8 cellular contexts compared by ENCODE assay signal in genomic region chr17:7214300-7215135, GRCh38. TPM values are rescaled to one million over a fixed set of nuclear protein-coding genes. Genes with fewer than 3 reads are reported as not detected.
DNase-seq lines count a peak whose midpoint lies in the region; ATAC-seq and TF ChIP-seq lines count a peak whose summit lies in the region.

No MANE protein-coding gene starts in this region.

- peak; percentile 64 for TF ChIP-seq CTCF in SK-N-SH (IDR thresholded peaks at IDR 0.05)
- peak; percentile 66 for TF ChIP-seq CTCF in osteoblast (IDR thresholded peaks at IDR 0.05; ENCODE audit: extremely low read depth, low read depth, low read length)
- TF ChIP-seq CTCF in testis (IDR thresholded peaks at IDR 0.05) = peak; percentile 10 to 42 (median 13)

- no peaks in the 10 kb centered on the region for H3K27me3 Mint-ChIP-seq in activated naive CD4-positive, alpha-beta T cell treated with anti-CD3 and anti-CD28 coated beads, Interleukin-2, amount 50 U/mL, for 24 hours

- intact Hi-C loops in testis (cut with DNase I; ENCODE audit: low total_unique reads) = no loop called here

- peak overlapping the region; percentile 99 for H3K27ac Mint-ChIP-seq in activated naive CD4-positive, alpha-beta T cell treated with anti-CD3 and anti-CD28 coated beads, Interleukin-2, amount 50 U/mL, for 24 hours

- H3K36me3 ChIP-seq in SK-N-SH (replicated peaks in 1 of 2; ENCODE audit: control insufficient read depth in 1 of 2, insufficient read depth in 2 of 2, low read length in 1 of 2) = no peaks in the 10 kb centered on the region
- H3K36me3 ChIP-seq in osteoblast (ENCODE audit: insufficient read depth, low read length) = no peaks in the 10 kb centered on the region
- no peaks in the 10 kb centered on the region for H3K36me3 ChIP-seq in testis (ENCODE audit: low read depth, missing control alignments)

- peak; percentile 84 for ATAC-seq in HG02623 (IDR thresholded peaks at IDR 0.05; ENCODE audit: unreplicated experiment)

- peak overlapping the region; percentile 58; the same call in 1 of the 2 replicates for H3K9ac ChIP-seq in SK-N-SH

- H3K27ac ChIP-seq in SK-N-SH (ENCODE audit: low read depth in 2 of 2, low read length in 1 of 2) = peak overlapping the region; percentile 88 to 96
- peak overlapping the region; percentile 58 for H3K27ac ChIP-seq in osteoblast (ENCODE audit: low read depth, low read length)
- H3K27ac ChIP-seq in testis = peak overlapping the region; percentile 51 to 53

- no peaks in the 10 kb centered on the region for H3K36me3 Mint-ChIP-seq in activated naive CD4-positive, alpha-beta T cell treated with anti-CD3 and anti-CD28 coated beads, Interleukin-2, amount 50 U/mL, for 24 hours

- peaks cover 72% of the 10 kb centered on the region for H3K4me1 Mint-ChIP-seq in activated naive CD4-positive, alpha-beta T cell treated with anti-CD3 and anti-CD28 coated beads, Interleukin-2, amount 50 U/mL, for 24 hours

- peaks cover 26 to 54% of the 10 kb centered on the region in 2 experiments; a peak in 3 of 4 replicates for H3K4me1 ChIP-seq in SK-N-SH (ENCODE audit: control insufficient read depth in 1 of 2, insufficient read depth in 2 of 2, low read depth in 1 of 2, low read length in 1 of 2)
- peaks cover 43% of the 10 kb centered on the region for H3K4me1 ChIP-seq in osteoblast (ENCODE audit: insufficient read depth, low read length)
- H3K4me1 ChIP-seq in testis = peaks cover 29% of the 10 kb centered on the region

- peak overlapping the region; percentile 91 for H3K4me3 Mint-ChIP-seq in activated naive CD4-positive, alpha-beta T cell treated with anti-CD3 and anti-CD28 coated beads, Interleukin-2, amount 50 U/mL, for 24 hours

- TF ChIP-seq POLR2A in testis (IDR thresholded peaks at IDR 0.05) = no peak

- H3K27me3 ChIP-seq in SK-N-SH (ENCODE audit: insufficient read depth) (no peaks in the 10 kb centered on the region), osteoblast (ENCODE audit: insufficient read depth, low read length) (no peaks in the 10 kb centered on the region), testis (no peaks in the 10 kb centered on the region)

- H3K4me3 ChIP-seq in GM08714 (ENCODE audit: low read length) (peak overlapping the region; percentile 50; the same call in 1 of the 2 replicates), SK-N-SH (ENCODE audit: low read depth in 2 of 2, low read length in 1 of 2) (peak overlapping the region; percentile 56 to 64), osteoblast (ENCODE audit: insufficient read depth, low read length) (peak overlapping the region; percentile 77), testis (peak overlapping the region; percentile 29 to 64)

- H3K4me2 ChIP-seq in SK-N-SH = peak overlapping the region; percentile 97
- H3K4me2 ChIP-seq in osteoblast (ENCODE audit: insufficient read depth, low read length) = peak overlapping the region; percentile 83

- H3K9me2 ChIP-seq in SK-N-SH = no peaks in the 10 kb centered on the region

- H3K9me3 ChIP-seq in SK-N-SH (no peaks in the 10 kb centered on the region), osteoblast (ENCODE audit: low read depth, low read length) (no peaks in the 10 kb centered on the region), testis (no peaks in the 10 kb centered on the region)

- WGBS in SK-N-SH (ENCODE audit: low lambda C conversion rate) = under 1% methylated on average over 44 of the region's 45 CpGs
- WGBS in testis, 2 donors = 0 to 1% methylated on average over 35 to 45 of the region's 45 CpGs

- peak; percentile 24; the same call in 1 of the 2 replicates for TF ChIP-seq RAD21 in SK-N-SH (IDR thresholded peaks at IDR 0.05; ENCODE audit: low read length)

- H3F3A ChIP-seq in SK-N-SH (replicated peaks; ENCODE audit: insufficient read depth) = peaks cover 40% of the 10 kb centered on the region

- CTCF ChIA-PET in SK-N-SH (lab: Yijun Ruan, JAX) = interaction anchor here (0.5 to 3.7 kb wide), 24 partner anchors 9 to 170 kb away, joined by 3 to 37 read pairs (median 4); partner anchors contain the start of genes CTDNEP1, DVL2, GABARAP and SLC16A11

- POLR2A ChIA-PET in SK-N-SH (lab: Yijun Ruan, JAX) = interaction anchor here (0.9 to 1.7 kb wide), 6 partner anchors 10 to 202 kb away, joined by 3 to 6 read pairs (median 4); partner anchors contain the start of genes DVL2, GABARAP, PHF23 and RNASEK

- DNase-seq in NCI-H1092 treated with DMSO at 0.1 percent for 48 hours (lab: John Stamatoyannopoulos, UW) (peak; percentile 93), SK-N-SH (peak; percentile 91), glomerular visceral epithelial cell (ENCODE audit: extremely low spot score) (peak; percentile 98), osteoblast (ENCODE audit: insufficient read length, low spot score, missing footprints) (peak; percentile 100), testis (peak; percentile 96)

- no peak; a peak in 1 of 4 replicates for TF ChIP-seq EP300 in SK-N-SH (IDR thresholded peaks at IDR 0.05; ENCODE audit: borderline replicate concordance in 1 of 2, low read depth in 1 of 2, low read length in 1 of 2)

- H2AFZ ChIP-seq in SK-N-SH (ENCODE audit: low read depth) (no peak overlapping the region), osteoblast (ENCODE audit: low read length) (no peak overlapping the region)

- H3K9me3 Mint-ChIP-seq in activated naive CD4-positive, alpha-beta T cell treated with anti-CD3 and anti-CD28 coated beads, Interleukin-2, amount 50 U/mL, for 24 hours = no peaks in the 10 kb centered on the region

- H3K79me2 ChIP-seq in SK-N-SH (ENCODE audit: insufficient read depth) (peaks cover 57% of the 10 kb centered on the region), osteoblast (ENCODE audit: insufficient read depth, low read length) (peaks cover 65% of the 10 kb centered on the region)

- H4K20me1 ChIP-seq in SK-N-SH (ENCODE audit: insufficient read depth) = peaks cover 34% of the 10 kb centered on the region
- H4K20me1 ChIP-seq in osteoblast (ENCODE audit: insufficient read depth, low read length) = peaks cover 52% of the 10 kb centered on the region

TF ChIP-seq in SK-N-SH, 30 proteins besides CTCF, POLR2A, EP300 and RAD21 (continues in another document):
- no peak for TF ChIP-seq JUND (IDR thresholded peaks at IDR 0.05)
- TF ChIP-seq PBX3 (IDR thresholded peaks at IDR 0.05) = peak; percentile 53
- TF ChIP-seq SIN3A (IDR thresholded peaks at IDR 0.05; ENCODE audit: borderline replicate concordance, low read depth, low read length) = peak; percentile 10; the same call in 1 of the 2 replicates
- 0 out of 2 replicates have a peak, but pooled peaks have one; percentile 15 for TF ChIP-seq ELF1 (IDR thresholded peaks at IDR 0.05)
- TF ChIP-seq FOXM1 (IDR thresholded peaks at IDR 0.05; ENCODE audit: low read depth) = no peak
- no peak for TF ChIP-seq MEF2A (IDR thresholded peaks at IDR 0.05; ENCODE audit: borderline replicate concordance, low read depth)
- peak; percentile 61 for TF ChIP-seq CHD2 (IDR thresholded peaks at IDR 0.05; ENCODE audit: low read length, partially characterized antibody)
- peak; percentile 62 for TF ChIP-seq MXI1 (IDR thresholded peaks at IDR 0.05; ENCODE audit: low read depth, low read length)
- TF ChIP-seq TAF1 (IDR thresholded peaks at IDR 0.05; ENCODE audit: borderline replicate concordance, low read depth, low read length) = no peak
- TF ChIP-seq EZH2phosphoT487 (IDR thresholded peaks at IDR 0.05; ENCODE audit: borderline replicate concordance, low read depth) = no peak
- no peak for TF ChIP-seq GABPA (IDR thresholded peaks at IDR 0.05; ENCODE audit: low read depth)

RNA-seq across cellular contexts. Expression of gene DLG4, which starts 5.1 kb away (rescaled TPM):
- polyA plus RNA-seq in SK-N-SH (2012; rRNA removed) (22.1 and 30.5 TPM in 2 replicates), testis (ENCODE audit: insufficient read depth, low read depth, low replicate concordance) (45.9 TPM)
- polyA plus RNA-seq in SK-N-SH (2012; cell fraction: cytosol; rRNA removed) = 14.0 and 19.9 TPM in 2 replicates
- polyA plus RNA-seq in SK-N-SH (2012; cell fraction: nucleus; rRNA removed) = 74.2 and 83.3 TPM in 2 replicates
- total RNA-seq in osteoblast (10.1 and 11.8 TPM in 2 replicates), testis (10 to 100 TPM; 26.3 to 49.8 TPM)

RNA-seq across cellular contexts. Expression of gene ACADVL, which starts 5.2 kb away (rescaled TPM):
- polyA plus RNA-seq in SK-N-SH (2012; rRNA removed) = 635 and 796 TPM in 2 replicates
- polyA plus RNA-seq in SK-N-SH (2012; cell fraction: cytosol; rRNA removed) = 137 and 176 TPM in 2 replicates
- 6,138 and 6,607 TPM in 2 replicates for polyA plus RNA-seq in SK-N-SH (2012; cell fraction: nucleus; rRNA removed)
- 162 and 163 TPM in 2 replicates for total RNA-seq in osteoblast
- 100 to 1,000 TPM; 298 to 458 TPM for total RNA-seq in testis
- 334 TPM for polyA plus RNA-seq in testis (ENCODE audit: insufficient read depth, low read depth, low replicate concordance)

RNA-seq across cellular contexts. Expression of gene DVL2, which starts 19.8 kb away (rescaled TPM):
- 6.9 and 8.3 TPM in 2 replicates for polyA plus RNA-seq in SK-N-SH (2012; rRNA removed)
- 4.9 and 7.1 TPM in 2 replicates for polyA plus RNA-seq in SK-N-SH (2012; cell fraction: cytosol; rRNA removed)
- polyA plus RNA-seq in SK-N-SH (2012; cell fraction: nucleus; rRNA removed) = 17.8 and 26.4 TPM in 2 replicates
- 106 and 123 TPM in 2 replicates for total RNA-seq in osteoblast
- total RNA-seq in testis = 100 to 1,000 TPM in 1 of 2 donors, 10 to 100 TPM in 1; 81.3 to 102 TPM
- 43.6 TPM for polyA plus RNA-seq in testis (ENCODE audit: insufficient read depth, low read depth, low replicate concordance)

RNA-seq across cellular contexts. Expression of gene PHF23, which starts 24.7 kb away (rescaled TPM):
- polyA plus RNA-seq in SK-N-SH (2012; rRNA removed) (53.3 and 58.5 TPM in 2 replicates), testis (ENCODE audit: insufficient read depth, low read depth, low replicate concordance) (53.4 TPM)
- polyA plus RNA-seq in SK-N-SH (2012; cell fraction: cytosol; rRNA removed) = 47.9 and 57.2 TPM in 2 replicates
- 45.2 and 50.5 TPM in 2 replicates for polyA plus RNA-seq in SK-N-SH (2012; cell fraction: nucleus; rRNA removed)
- total RNA-seq in osteoblast (53.2 and 55.4 TPM in 2 replicates), testis (10 to 100 TPM; 54.9 to 61.6 TPM)

RNA-seq across cellular contexts. Expression of gene GABARAP, which starts 27.7 kb away (rescaled TPM):
- polyA plus RNA-seq in SK-N-SH (2012; rRNA removed) = 585 and 637 TPM in 2 replicates
- 741 and 785 TPM in 2 replicates for polyA plus RNA-seq in SK-N-SH (2012; cell fraction: cytosol; rRNA removed)
- 215 and 225 TPM in 2 replicates for polyA plus RNA-seq in SK-N-SH (2012; cell fraction: nucleus; rRNA removed)
- 396 and 422 TPM in 2 replicates for total RNA-seq in osteoblast
- 100 to 1,000 TPM; 521 to 683 TPM for total RNA-seq in testis
- polyA plus RNA-seq in testis (ENCODE audit: insufficient read depth, low read depth, low replicate concordance) = 1,171 TPM

Comparison
In these comparisons a context has a peak if more than half of its experiments do, and no peak if none do; other contexts are left out.
1. Peak in every context shown above with its lines: DNase-seq, ATAC-seq, H3K4me3 ChIP-seq and H3K27ac ChIP-seq.
2. CTCF ChIP-seq: peak in every context shown above with its lines; median percentile 66 in osteoblast; 64 in SK-N-SH; 13 in testis.